ENCODE assay signal across 29 cellular contexts in the genomic region with DNA sequence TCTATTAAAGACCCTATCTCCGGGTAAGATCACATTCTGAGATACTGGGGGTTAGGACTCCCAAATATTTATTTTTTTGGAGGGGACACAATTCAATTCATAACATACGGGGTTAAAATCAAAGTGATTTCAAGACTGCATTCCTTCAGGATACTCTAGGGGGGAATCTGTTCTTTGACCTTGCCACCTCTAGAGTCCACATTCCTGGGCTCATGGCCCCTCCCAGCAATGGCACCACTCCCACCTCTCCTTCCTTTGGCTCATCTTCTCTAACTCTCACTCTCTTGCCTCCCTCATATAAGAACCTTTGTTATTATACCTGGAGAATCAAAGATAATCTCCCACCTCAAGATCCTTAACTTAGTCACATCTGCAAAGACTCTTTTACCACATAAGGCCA.
"Had no signal": no experiment of that assay in that cellular context is flagged by ENCODE, and none has a peak within 500 bp of the region (broad histone marks: within the 10 kb centered on the region; RNA-seq: fewer than 3 reads in every experiment).

No MANE protein-coding gene starts in this region.

- FAIRE-seq: urothelium cell line had no signal

- H3K4me3 ChIP-seq: stomach, suprapubic skin, testis, thoracic aorta, thyroid gland, tibial artery, tibial nerve, transverse colon, upper lobe of left lung, upper lobe of right lung, uterus, vagina had no signal

- H3K36me3 ChIP-seq: stomach, suprapubic skin, thoracic aorta, thyroid gland, tibial artery, tibial nerve, transverse colon, upper lobe of left lung, upper lobe of right lung, uterus, vagina had no signal

- H3K27ac ChIP-seq: stomach, suprapubic skin, testis, thoracic aorta, thyroid gland, tibial artery, tibial nerve, transverse colon, upper lobe of left lung, upper lobe of right lung, uterus, vagina had no signal

- H3K9me3 ChIP-seq: suprapubic skin, testis, thoracic aorta, thyroid gland, tibial artery, tibial nerve, transverse colon, upper lobe of left lung, upper lobe of right lung, uterus, vagina had no signal

- H3K4me1 Mint-ChIP-seq: stimulated activated memory B cell treated with anti-CD40 and anti-IgM and Interleukin-4, amounts not matched to agents 10 μg/mL and 1 μg/mL and 100 μg/mL, for 72 hours; stimulated activated naive B cell treated with anti-CD40 and anti-IgM and Interleukin-4, amounts not matched to agents 10 μg/mL and 1 μg/mL and 100 μg/mL, for 72 hours; stimulated activated naive CD8-positive, alpha-beta T cell treated with anti-CD3 and anti-CD28 coated beads, Interleukin-15, amount 100 ng/mL, for 72 hours had no signal

- H3K27ac Mint-ChIP-seq: stimulated activated effector memory CD8-positive, alpha-beta T cell treated with anti-CD3 and anti-CD28 coated beads, Interleukin-12 subunit alpha, Interleukin-12 subunit beta, amount 100 ng/mL, for 72 hours; stimulated activated memory B cell treated with anti-CD40 and anti-IgM and Interleukin-4, amounts not matched to agents 10 μg/mL and 1 μg/mL and 100 μg/mL, for 72 hours; stimulated activated naive B cell treated with anti-CD40 and anti-IgM and Interleukin-4, amounts not matched to agents 10 μg/mL and 1 μg/mL and 100 μg/mL, for 72 hours; stimulated activated naive CD8-positive, alpha-beta T cell treated with anti-CD3 and anti-CD28 coated beads, Interleukin-15, amount 100 ng/mL, for 72 hours; stimulated activated naive CD8-positive, alpha-beta T cell treated with anti-CD3 and anti-CD28 coated beads, Interleukin-15, Interleukin-2, amounts not matched to agents 100 ng/mL and 50 ng/mL, for 24 hours; type B pancreatic cell had no signal

- H3K36me3 Mint-ChIP-seq: stimulated activated effector memory CD8-positive, alpha-beta T cell treated with anti-CD3 and anti-CD28 coated beads, Interleukin-12 subunit alpha, Interleukin-12 subunit beta, amount 100 ng/mL, for 72 hours; type B pancreatic cell had no signal

- ATAC-seq: stimulated activated effector memory CD8-positive, alpha-beta T cell treated with anti-CD3 and anti-CD28 coated beads, Interleukin-12 subunit alpha, Interleukin-12 subunit beta, amount 100 ng/mL, for 72 hours; stimulated activated memory B cell treated with anti-CD40 and anti-IgM and Interleukin-4, amounts not matched to agents 10 μg/mL and 1 μg/mL and 100 μg/mL, for 72 hours; stimulated activated naive B cell treated with anti-CD40 and anti-IgM and Interleukin-4, amounts not matched to agents 10 μg/mL and 1 μg/mL and 100 μg/mL, for 72 hours; stimulated activated naive CD8-positive, alpha-beta T cell treated with anti-CD3 and anti-CD28 coated beads, Interleukin-15, amount 100 ng/mL, for 72 hours; stimulated activated naive CD8-positive, alpha-beta T cell treated with anti-CD3 and anti-CD28 coated beads, Interleukin-15, Interleukin-2, amounts not matched to agents 100 U/mL and 50 U/mL, for 24 hours; upper lobe of right lung had no signal

- H3K4me1 ChIP-seq: stomach, suprapubic skin, testis, tibial artery, tibial nerve, transverse colon, upper lobe of left lung, upper lobe of right lung, uterus, vagina had no signal

- H3K4me3 Mint-ChIP-seq: stimulated activated effector memory CD8-positive, alpha-beta T cell treated with anti-CD3 and anti-CD28 coated beads, Interleukin-12 subunit alpha, Interleukin-12 subunit beta, amount 100 ng/mL, for 72 hours; stimulated activated memory B cell treated with anti-CD40 and anti-IgM and Interleukin-4, amounts not matched to agents 10 μg/mL and 1 μg/mL and 100 μg/mL, for 72 hours; stimulated activated naive B cell treated with anti-CD40 and anti-IgM and Interleukin-4, amounts not matched to agents 10 μg/mL and 1 μg/mL and 100 μg/mL, for 72 hours; stimulated activated naive CD8-positive, alpha-beta T cell treated with anti-CD3 and anti-CD28 coated beads, Interleukin-15, amount 100 ng/mL, for 72 hours; stimulated activated naive CD8-positive, alpha-beta T cell treated with anti-CD3 and anti-CD28 coated beads, Interleukin-15, Interleukin-2, amounts not matched to agents 100 ng/mL and 50 ng/mL, for 24 hours; type B pancreatic cell had no signal

- H3K27me3 Mint-ChIP-seq: stimulated activated memory B cell treated with anti-CD40 and anti-IgM and Interleukin-4, amounts not matched to agents 10 μg/mL and 1 μg/mL and 100 μg/mL, for 72 hours; stimulated activated naive B cell treated with anti-CD40 and anti-IgM and Interleukin-4, amounts not matched to agents 10 μg/mL and 1 μg/mL and 100 μg/mL, for 72 hours; stimulated activated naive CD8-positive, alpha-beta T cell treated with anti-CD3 and anti-CD28 coated beads, Interleukin-15, amount 100 ng/mL, for 72 hours; stimulated activated naive CD8-positive, alpha-beta T cell treated with anti-CD3 and anti-CD28 coated beads, Interleukin-15, Interleukin-2, amounts not matched to agents 100 ng/mL and 50 ng/mL, for 24 hours had no signal

- DNase-seq: stimulated activated CD4-positive, alpha-beta T cell treated with anti-CD3 and anti-CD28 coated beads, Interleukin-2, amount 100 ng/mL, for 48 hours; stimulated activated CD4-positive, alpha-beta T cell treated with anti-CD3 and anti-CD28 coated beads, Interleukin-4, amount 100 ng/mL, for 1 hour; stimulated activated CD4-positive, alpha-beta T cell treated with anti-CD3 and anti-CD28 coated beads, Interleukin-4, amount 100 ng/mL, for 24 hours; stimulated activated CD4-positive, alpha-beta T cell treated with anti-CD3 and anti-CD28 coated beads, Interleukin-4, amount 100 ng/mL, for 4 hours; stimulated activated CD8-positive, alpha-beta memory T cell treated with anti-CD3 and anti-CD28 coated beads, Interleukin-4, amount 100 ng/mL, for 48 hours; stimulated activated naive B cell treated with anti-CD40 and anti-IgM and Interleukin-4, amounts not matched to agents 10 μg/mL and 1 μg/mL and 100 μg/mL, for 72 hours; stimulated activated naive CD4-positive, alpha-beta T cell; stimulated activated naive CD4-positive, alpha-beta T cell treated with Interleukin-2 at 50 U/mL for 16 hours; stimulated activated naive CD8-positive, alpha-beta T cell treated with anti-CD3 and anti-CD28 coated beads, Interleukin-15, amount 100 ng/mL, for 72 hours; stimulated activated naive CD8-positive, alpha-beta T cell treated with anti-CD3 and anti-CD28 coated beads, Interleukin-15, Interleukin-2, amounts not matched to agents 100 U/mL and 50 U/mL, for 24 hours; stomach; substantia nigra; testis; thyroid gland; tibial artery; transverse colon; trophoblast cell; upper lobe of left lung; upper lobe of right lung; uterus had no signal

- H3K27me3 ChIP-seq: stomach, suprapubic skin, testis, thyroid gland, tibial artery, tibial nerve, transverse colon, upper lobe of left lung, upper lobe of right lung, uterus, vagina had no signal
